8 cellular contexts compared by ENCODE assay signal in genomic region chr2:134119117-134119671, GRCh38.
DNase-seq lines count a peak whose midpoint lies in the region; ATAC-seq, FAIRE-seq and TF ChIP-seq lines count a peak whose summit lies in the region.

No MANE protein-coding gene starts in this region.

- H3K36me3 ChIP-seq in GM12878 (ENCODE audit: control insufficient read depth in 2 of 2, insufficient read depth in 2 of 2, low read length in 1 of 2) = no peaks in the 10 kb centered on the region

- CTCF ChIA-PET in GM12878 (lab: Yijun Ruan, JAX) = interaction anchor here (0.8 to 17.5 kb wide), 50 partner anchors 8 to 779 kb away, joined by 3 to 320 read pairs (median 6); partner anchors contain the start of gene MGAT5

- TF ChIP-seq CTCF in C4-2B (conservative IDR thresholded peaks at IDR 0.05) (no peak), GM12878 (IDR thresholded peaks at IDR 0.05 in 2 of 3, conservative IDR thresholded peaks at IDR 0.05 in 1 of 3; ENCODE audit: control insufficient read depth in 2 of 3, extremely low read depth in 1 of 3, insufficient read depth in 1 of 3, low read depth in 3 of 3, low read length in 3 of 3) (no peak)

- intact Hi-C loops in GM12878 (cut with micrococcal nuclease; ENCODE audit: unreplicated experiment) = loop anchor here (2.0 to 10.0 kb wide), 10 partner anchors 88 to 796 kb away; partner anchors contain the start of gene CCNT2

- peak overlapping the region; percentile 65 for H3K4me2 ChIP-seq in GM12878 (ENCODE audit: control insufficient read depth, insufficient read depth)

- peak; percentile 50 for DNase-seq in GM12878 (ENCODE audit: low read depth, low spot score)
- DNase-seq in GM03348 (ENCODE audit: low spot score) = no peak
- no peak for DNase-seq in NCI-H1694 (lab: John Stamatoyannopoulos, UW)
- no peak for DNase-seq in NCI-H2029 (lab: John Stamatoyannopoulos, UW)

- peak overlapping the region; percentile 87 for H2AFZ ChIP-seq in GM12878 (ENCODE audit: control insufficient read depth, low read depth, low read length)

- TF ChIP-seq EP300 in GM12878 (IDR thresholded peaks at IDR 0.05; ENCODE audit: borderline replicate concordance in 1 of 2, control insufficient read depth in 1 of 2, low read depth in 2 of 2, low read length in 2 of 2) = no peak

- FAIRE-seq in GM12878 (lab: Jason Lieb, UNC) = peak; percentile 73

- H3K27ac ChIP-seq in C4-2B (peak overlapping the region; percentile 91; the same call in 1 of the 2 replicates), GM12878 (ENCODE audit: control insufficient read depth, insufficient read depth) (peak overlapping the region; percentile 77)

- ATAC-seq in GM19463 (IDR thresholded peaks at IDR 0.05; ENCODE audit: unreplicated experiment) = peak; percentile 2
- ATAC-seq in HG03520 (IDR thresholded peaks at IDR 0.05; ENCODE audit: unreplicated experiment) = peak; percentile 4
- peak; percentile 20 for ATAC-seq in GM12878

- H3K9me3 ChIP-seq in GM12878 (replicated peaks; ENCODE audit: control insufficient read depth, insufficient read depth, low read length) (no peaks in the 10 kb centered on the region), mononuclear cell (ENCODE audit: low read depth, low read length) (no peaks in the 10 kb centered on the region)

- no TSS peak for BruUV-seq in GM12878 (replicated peaks; lab: Mats Ljungman, UMichigan)

- RAD21 ChIA-PET in GM12878 (lab: Charles Lee; ENCODE audit: unreplicated experiment) = interaction anchor here (0.6 to 11.1 kb wide), 52 partner anchors 8 to 870 kb away, joined by 3 to 201 read pairs (median 4); partner anchors contain the start of gene MGAT5

- H3K27me3 ChIP-seq in GM12878 (replicated peaks in 1 of 2; ENCODE audit: control insufficient read depth in 2 of 2, insufficient read depth in 2 of 2, low read length in 1 of 2) = no peaks in the 10 kb centered on the region
- no peaks in the 10 kb centered on the region for H3K27me3 ChIP-seq in mononuclear cell (ENCODE audit: insufficient read depth, low read length)

- TF ChIP-seq POLR2A in GM12878 (IDR thresholded peaks at IDR 0.05; ENCODE audit: low read depth, low read length) = no peak

- SMC1A ChIA-PET in GM12878 (lab: Charles Lee; ENCODE audit: uncharacterized antibody, unreplicated experiment) = interaction anchor here (0.7 to 5.8 kb wide), 63 partner anchors 9 to 334 kb away, joined by 3 to 163 read pairs (median 6); partner anchors contain the start of gene MGAT5

- H3K4me1 ChIP-seq in GM12878 (ENCODE audit: control insufficient read depth, insufficient read depth, low read length) (peaks cover 19% of the 10 kb centered on the region), mononuclear cell (ENCODE audit: insufficient read depth, low read length) (peaks cover 44% of the 10 kb centered on the region)

- TF ChIP-seq RAD21 in GM12878 (IDR thresholded peaks at IDR 0.05; ENCODE audit: insufficient read depth, low read depth, low read length) = no peak

- in situ Hi-C loops in GM12878 (cut with MboI) = loop anchor here (5.0 to 10.0 kb wide), 4 partner anchors 88 to 796 kb away; partner anchors contain the start of gene CCNT2

- H4K20me1 ChIP-seq in GM12878 (ENCODE audit: control insufficient read depth, insufficient read depth) = no peaks in the 10 kb centered on the region; the same call in 1 of the 2 replicates

- POLR2A ChIA-PET in GM12878 (lab: Charles Lee) = interaction anchor here (0.5 to 4.3 kb wide), 8 partner anchors 8 to 292 kb away, joined by 3 to 24 read pairs (median 3); no protein-coding TSS in a partner anchor

- H3K9ac ChIP-seq in GM12878 (ENCODE audit: control insufficient read depth, insufficient read depth, low read length) = no peak overlapping the region; the same call in 1 of the 2 replicates

- H3K4me3 ChIP-seq in GM12878 (peak overlapping the region; percentile 92), mononuclear cell (ENCODE audit: low read length) (peak overlapping the region; percentile 81)

- H3K79me2 ChIP-seq in GM12878 (ENCODE audit: control insufficient read depth, insufficient read depth, low read length) = peaks cover 48% of the 10 kb centered on the region

- WGBS in GM12878 (ENCODE audit: insufficient coverage, insufficient replicate concordance, low lambda C conversion rate, missing lambda C conversion rate) = 2% methylated on average over 8 of the region's 8 CpGs

TF ChIP-seq in GM12878, 131 proteins besides CTCF, POLR2A, EP300 and RAD21:
- TF ChIP-seq ZNF622 (IDR thresholded peaks at IDR 0.05) (no peak), HCFC1 (IDR thresholded peaks at IDR 0.05; ENCODE audit: low read length) (no peak), ETV6 (conservative IDR thresholded peaks at IDR 0.05 in 1 of 2, IDR thresholded peaks at IDR 0.05 in 1 of 2; ENCODE audit: borderline replicate concordance in 1 of 2, low read depth in 1 of 2) (no peak), MXI1 (IDR thresholded peaks at IDR 0.05; ENCODE audit: low read depth, low read length) (no peak)
